ENCODE assay signal across 1 cellular context in the genomic region with DNA sequence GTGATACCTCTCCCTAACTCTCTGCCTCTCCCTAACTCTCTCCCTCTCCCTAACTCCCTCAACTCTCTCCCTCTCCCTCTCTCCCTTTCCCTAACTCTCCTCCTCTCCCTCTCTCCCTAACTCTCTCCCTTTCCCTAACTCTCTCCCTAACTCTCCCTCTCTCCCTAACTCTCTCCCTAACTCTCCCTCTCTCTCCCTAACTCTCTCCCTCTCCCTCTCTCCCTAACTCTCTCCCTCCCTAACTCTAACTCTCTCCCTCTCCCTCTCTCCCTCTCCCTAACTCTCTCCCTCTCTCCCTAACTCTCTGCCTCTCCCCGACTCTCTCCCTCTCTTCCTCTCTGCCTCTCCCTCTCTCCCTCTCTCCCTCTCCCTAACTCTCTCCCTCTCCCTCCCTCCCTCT.
TF ChIP-seq lines count a peak whose summit lies in the region.

No MANE protein-coding gene starts in this region.

TF ChIP-seq in HepG2, 621 proteins besides CTCF, POLR2A, EP300 and RAD21 (continued from another document):
- TF ChIP-seq ZNF281 (CRISPR knock-in tag; IDR thresholded peaks at IDR 0.05; ENCODE audit: borderline replicate concordance) (no peak), RORA (CRISPR knock-in tag; IDR thresholded peaks at IDR 0.05) (no peak), ZNF580 (CRISPR knock-in tag; IDR thresholded peaks at IDR 0.05; ENCODE audit: borderline replicate concordance, low read depth) (no peak), FOXA1 (IDR thresholded peaks at IDR 0.05) (peak; percentile 30; the same call in 1 of the 2 replicates), FOXA1 (CRISPR knock-in tag; IDR thresholded peaks at IDR 0.05) (no peak), CCAR2 (optimal IDR thresholded peaks at IDR 0.05; ENCODE audit: low read depth, low read length) (no peak), JUNB (CRISPR knock-in tag; IDR thresholded peaks at IDR 0.05; ENCODE audit: borderline replicate concordance) (peak; percentile 44; the same call in 1 of the 2 replicates), ZNF30 (CRISPR knock-in tag; IDR thresholded peaks at IDR 0.05) (no peak), ZNF775 (CRISPR knock-in tag; IDR thresholded peaks at IDR 0.05; ENCODE audit: borderline replicate concordance) (peak; percentile 96), AKAP8 (CRISPR knock-in tag; IDR thresholded peaks at IDR 0.05) (no peak), PHB2 (IDR thresholded peaks at IDR 0.05; ENCODE audit: partially characterized antibody) (no peak), KLF6 (CRISPR knock-in tag; IDR thresholded peaks at IDR 0.05) (no peak), PCBP2 (optimal IDR thresholded peaks at IDR 0.05; ENCODE audit: low read depth, low read length, poor library complexity, severe bottlenecking) (peak; percentile 99), HIC2 (CRISPR knock-in tag; IDR thresholded peaks at IDR 0.05; ENCODE audit: low read depth) (no peak), MEIS1 (CRISPR knock-in tag; IDR thresholded peaks at IDR 0.05; ENCODE audit: borderline replicate concordance) (no peak), HMGXB4 (CRISPR knock-in tag; IDR thresholded peaks at IDR 0.05; ENCODE audit: borderline replicate concordance in 1 of 2, low read depth in 1 of 2) (no peak), ARID5B (CRISPR knock-in tag; IDR thresholded peaks at IDR 0.05) (no peak), RBM39 (IDR thresholded peaks at IDR 0.05; ENCODE audit: low read depth, low read length, poor library complexity, severe bottlenecking) (peak; percentile 25), SMAD9 (CRISPR knock-in tag; IDR thresholded peaks at IDR 0.05) (no peak)
- TF ChIP-seq, protein P1, sequence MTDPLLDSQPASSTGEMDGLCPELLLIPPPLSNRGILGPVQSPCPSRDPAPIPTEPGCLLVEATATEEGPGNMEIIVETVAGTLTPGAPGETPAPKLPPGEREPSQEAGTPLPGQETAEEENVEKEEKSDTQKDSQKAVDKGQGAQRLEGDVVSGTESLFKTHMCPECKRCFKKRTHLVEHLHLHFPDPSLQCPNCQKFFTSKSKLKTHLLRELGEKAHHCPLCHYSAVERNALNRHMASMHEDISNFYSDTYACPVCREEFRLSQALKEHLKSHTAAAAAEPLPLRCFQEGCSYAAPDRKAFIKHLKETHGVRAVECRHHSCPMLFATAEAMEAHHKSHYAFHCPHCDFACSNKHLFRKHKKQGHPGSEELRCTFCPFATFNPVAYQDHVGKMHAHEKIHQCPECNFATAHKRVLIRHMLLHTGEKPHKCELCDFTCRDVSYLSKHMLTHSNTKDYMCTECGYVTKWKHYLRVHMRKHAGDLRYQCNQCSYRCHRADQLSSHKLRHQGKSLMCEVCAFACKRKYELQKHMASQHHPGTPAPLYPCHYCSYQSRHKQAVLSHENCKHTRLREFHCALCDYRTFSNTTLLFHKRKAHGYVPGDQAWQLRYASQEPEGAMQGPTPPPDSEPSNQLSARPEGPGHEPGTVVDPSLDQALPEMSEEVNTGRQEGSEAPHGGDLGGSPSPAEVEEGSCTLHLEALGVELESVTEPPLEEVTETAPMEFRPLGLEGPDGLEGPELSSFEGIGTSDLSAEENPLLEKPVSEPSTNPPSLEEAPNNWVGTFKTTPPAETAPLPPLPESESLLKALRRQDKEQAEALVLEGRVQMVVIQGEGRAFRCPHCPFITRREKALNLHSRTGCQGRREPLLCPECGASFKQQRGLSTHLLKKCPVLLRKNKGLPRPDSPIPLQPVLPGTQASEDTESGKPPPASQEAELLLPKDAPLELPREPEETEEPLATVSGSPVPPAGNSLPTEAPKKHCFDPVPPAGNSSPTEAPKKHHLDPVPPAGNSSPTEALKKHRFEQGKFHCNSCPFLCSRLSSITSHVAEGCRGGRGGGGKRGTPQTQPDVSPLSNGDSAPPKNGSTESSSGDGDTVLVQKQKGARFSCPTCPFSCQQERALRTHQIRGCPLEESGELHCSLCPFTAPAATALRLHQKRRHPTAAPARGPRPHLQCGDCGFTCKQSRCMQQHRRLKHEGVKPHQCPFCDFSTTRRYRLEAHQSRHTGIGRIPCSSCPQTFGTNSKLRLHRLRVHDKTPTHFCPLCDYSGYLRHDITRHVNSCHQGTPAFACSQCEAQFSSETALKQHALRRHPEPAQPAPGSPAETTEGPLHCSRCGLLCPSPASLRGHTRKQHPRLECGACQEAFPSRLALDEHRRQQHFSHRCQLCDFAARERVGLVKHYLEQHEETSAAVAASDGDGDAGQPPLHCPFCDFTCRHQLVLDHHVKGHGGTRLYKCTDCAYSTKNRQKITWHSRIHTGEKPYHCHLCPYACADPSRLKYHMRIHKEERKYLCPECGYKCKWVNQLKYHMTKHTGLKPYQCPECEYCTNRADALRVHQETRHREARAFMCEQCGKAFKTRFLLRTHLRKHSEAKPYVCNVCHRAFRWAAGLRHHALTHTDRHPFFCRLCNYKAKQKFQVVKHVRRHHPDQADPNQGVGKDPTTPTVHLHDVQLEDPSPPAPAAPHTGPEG (CRISPR knock-in tag; IDR thresholded peaks at IDR 0.05) = no peak
- TF ChIP-seq, protein P2, sequence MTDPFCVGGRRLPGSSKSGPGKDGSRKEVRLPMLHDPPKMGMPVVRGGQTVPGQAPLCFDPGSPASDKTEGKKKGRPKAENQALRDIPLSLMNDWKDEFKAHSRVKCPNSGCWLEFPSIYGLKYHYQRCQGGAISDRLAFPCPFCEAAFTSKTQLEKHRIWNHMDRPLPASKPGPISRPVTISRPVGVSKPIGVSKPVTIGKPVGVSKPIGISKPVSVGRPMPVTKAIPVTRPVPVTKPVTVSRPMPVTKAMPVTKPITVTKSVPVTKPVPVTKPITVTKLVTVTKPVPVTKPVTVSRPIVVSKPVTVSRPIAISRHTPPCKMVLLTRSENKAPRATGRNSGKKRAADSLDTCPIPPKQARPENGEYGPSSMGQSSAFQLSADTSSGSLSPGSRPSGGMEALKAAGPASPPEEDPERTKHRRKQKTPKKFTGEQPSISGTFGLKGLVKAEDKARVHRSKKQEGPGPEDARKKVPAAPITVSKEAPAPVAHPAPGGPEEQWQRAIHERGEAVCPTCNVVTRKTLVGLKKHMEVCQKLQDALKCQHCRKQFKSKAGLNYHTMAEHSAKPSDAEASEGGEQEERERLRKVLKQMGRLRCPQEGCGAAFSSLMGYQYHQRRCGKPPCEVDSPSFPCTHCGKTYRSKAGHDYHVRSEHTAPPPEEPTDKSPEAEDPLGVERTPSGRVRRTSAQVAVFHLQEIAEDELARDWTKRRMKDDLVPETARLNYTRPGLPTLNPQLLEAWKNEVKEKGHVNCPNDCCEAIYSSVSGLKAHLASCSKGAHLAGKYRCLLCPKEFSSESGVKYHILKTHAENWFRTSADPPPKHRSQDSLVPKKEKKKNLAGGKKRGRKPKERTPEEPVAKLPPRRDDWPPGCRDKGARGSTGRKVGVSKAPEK (CRISPR knock-in tag; IDR thresholded peaks at IDR 0.05; ENCODE audit: borderline replicate concordance) = no peak
- TF ChIP-seq, protein P3, sequence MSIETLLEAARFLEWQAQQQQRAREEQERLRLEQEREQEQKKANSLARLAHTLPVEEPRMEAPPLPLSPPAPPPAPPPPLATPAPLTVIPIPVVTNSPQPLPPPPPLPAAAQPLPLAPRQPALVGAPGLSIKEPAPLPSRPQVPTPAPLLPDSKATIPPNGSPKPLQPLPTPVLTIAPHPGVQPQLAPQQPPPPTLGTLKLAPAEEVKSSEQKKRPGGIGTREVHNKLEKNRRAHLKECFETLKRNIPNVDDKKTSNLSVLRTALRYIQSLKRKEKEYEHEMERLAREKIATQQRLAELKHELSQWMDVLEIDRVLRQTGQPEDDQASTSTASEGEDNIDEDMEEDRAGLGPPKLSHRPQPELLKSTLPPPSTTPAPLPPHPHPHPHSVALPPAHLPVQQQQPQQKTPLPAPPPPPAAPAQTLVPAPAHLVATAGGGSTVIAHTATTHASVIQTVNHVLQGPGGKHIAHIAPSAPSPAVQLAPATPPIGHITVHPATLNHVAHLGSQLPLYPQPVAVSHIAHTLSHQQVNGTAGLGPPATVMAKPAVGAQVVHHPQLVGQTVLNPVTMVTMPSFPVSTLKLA (IDR thresholded peaks at IDR 0.05) = no peak
- TF ChIP-seq, protein P4, sequence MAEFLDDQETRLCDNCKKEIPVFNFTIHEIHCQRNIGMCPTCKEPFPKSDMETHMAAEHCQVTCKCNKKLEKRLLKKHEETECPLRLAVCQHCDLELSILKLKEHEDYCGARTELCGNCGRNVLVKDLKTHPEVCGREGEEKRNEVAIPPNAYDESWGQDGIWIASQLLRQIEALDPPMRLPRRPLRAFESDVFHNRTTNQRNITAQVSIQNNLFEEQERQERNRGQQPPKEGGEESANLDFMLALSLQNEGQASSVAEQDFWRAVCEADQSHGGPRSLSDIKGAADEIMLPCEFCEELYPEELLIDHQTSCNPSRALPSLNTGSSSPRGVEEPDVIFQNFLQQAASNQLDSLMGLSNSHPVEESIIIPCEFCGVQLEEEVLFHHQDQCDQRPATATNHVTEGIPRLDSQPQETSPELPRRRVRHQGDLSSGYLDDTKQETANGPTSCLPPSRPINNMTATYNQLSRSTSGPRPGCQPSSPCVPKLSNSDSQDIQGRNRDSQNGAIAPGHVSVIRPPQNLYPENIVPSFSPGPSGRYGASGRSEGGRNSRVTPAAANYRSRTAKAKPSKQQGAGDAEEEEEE (CRISPR knock-in tag; IDR thresholded peaks at IDR 0.05; ENCODE audit: borderline replicate concordance) = no peak
TF ChIP-seq in HepG2: peak in this region for 5.
